ENCODE assay signal across 8 cellular contexts in genomic region chr5:137666109-137666850, GRCh38.
DNase-seq lines count a peak whose midpoint lies in the region; ATAC-seq and TF ChIP-seq lines count a peak whose summit lies in the region.

No MANE protein-coding gene starts in this region.

- no peaks in the 10 kb centered on the region for H3K79me2 ChIP-seq in GM23338 (replicated peaks; ENCODE audit: insufficient read depth)

- peaks cover 2% of the 10 kb centered on the region for H3K36me3 Mint-ChIP-seq in activated naive CD8-positive, alpha-beta T cell treated with anti-CD3 and anti-CD28 coated beads for 36 hours
- H3K36me3 Mint-ChIP-seq in natural killer cell (no peaks in the 10 kb centered on the region), GM23338 (ENCODE audit: low read depth) (no peaks in the 10 kb centered on the region)

- no peak overlapping the region for H3K27ac ChIP-seq in GM23338 (ENCODE audit: low read depth)

- H3K4me3 Mint-ChIP-seq in activated naive CD8-positive, alpha-beta T cell treated with anti-CD3 and anti-CD28 coated beads for 36 hours: no peak overlapping the region
- H3K4me3 Mint-ChIP-seq in natural killer cell: peak overlapping the region; percentile 51
- no peak overlapping the region for H3K4me3 Mint-ChIP-seq in GM23338

- H3K4me2 ChIP-seq in GM23338: no peak overlapping the region

- H3F3A ChIP-seq in GM23338 (replicated peaks; ENCODE audit: low read depth): no peaks in the 10 kb centered on the region

- H4K20me1 ChIP-seq in GM23338 (replicated peaks; ENCODE audit: insufficient read depth): no peaks in the 10 kb centered on the region; the same call in 1 of the 2 replicates

- H3K9me2 ChIP-seq in GM23338 (ENCODE audit: insufficient read depth): no peaks in the 10 kb centered on the region

- no peak overlapping the region for H2AFZ ChIP-seq in GM23338

- intact Hi-C loops in natural killer cell (cut with micrococcal nuclease): no loop called here

- no peaks in the 10 kb centered on the region for H3K27me3 ChIP-seq in GM23338 (ENCODE audit: insufficient read depth)

- ATAC-seq in GM18517 (IDR thresholded peaks at IDR 0.05; ENCODE audit: unreplicated experiment) (peak; percentile 98), HG02759 (IDR thresholded peaks at IDR 0.05; ENCODE audit: unreplicated experiment) (peak; percentile 100), natural killer cell (peak; percentile 93 to 100 (median 98)), GM23338 (no peak; the same call in 2 of the 3 replicates), HG02970 (IDR thresholded peaks at IDR 0.05; ENCODE audit: low FRiP score, unreplicated experiment) (no peak)

- no peak for TF ChIP-seq CTCF in natural killer cell (IDR thresholded peaks at IDR 0.05)
- no peak for TF ChIP-seq CTCF in GM23338 (conservative IDR thresholded peaks at IDR 0.05; ENCODE audit: low read depth in 2 of 2)

- DNase-seq in OCI-M2 (lab: John Stamatoyannopoulos, UW; ENCODE audit: unreplicated experiment) (peak; percentile 12), natural killer cell (peak; percentile 18), amygdala (lab: John Stamatoyannopoulos, UW) (no peak), GM23338 (ENCODE audit: low spot score) (no peak)
- DNase-seq in activated naive CD8-positive, alpha-beta T cell treated with anti-CD3 and anti-CD28 coated beads for 36 hours: peak; percentile 26

- H3K4me3 ChIP-seq in GM23338: no peak overlapping the region

- no peaks in the 10 kb centered on the region for H3K9me3 Mint-ChIP-seq in activated naive CD8-positive, alpha-beta T cell treated with anti-CD3 and anti-CD28 coated beads for 36 hours
- H3K9me3 Mint-ChIP-seq in natural killer cell (no peaks in the 10 kb centered on the region), GM23338 (no peaks in the 10 kb centered on the region)

- peak overlapping the region; percentile 31 for H3K27ac Mint-ChIP-seq in activated naive CD8-positive, alpha-beta T cell treated with anti-CD3 and anti-CD28 coated beads for 36 hours
- H3K27ac Mint-ChIP-seq in natural killer cell (peak overlapping the region; percentile 45 to 83), GM23338 (no peak overlapping the region)

- H3K27me3 Mint-ChIP-seq in activated naive CD8-positive, alpha-beta T cell treated with anti-CD3 and anti-CD28 coated beads for 36 hours: no peaks in the 10 kb centered on the region
- H3K27me3 Mint-ChIP-seq in natural killer cell (ENCODE audit: low read depth in 2 of 2) (no peaks in the 10 kb centered on the region), GM23338 (ENCODE audit: insufficient read depth, low read depth, poor library complexity) (no peaks in the 10 kb centered on the region)

- no peaks in the 10 kb centered on the region; the same call in 1 of the 2 replicates for H3K4me1 ChIP-seq in GM23338 (ENCODE audit: insufficient read depth)

- H3K36me3 ChIP-seq in GM23338 (ENCODE audit: insufficient read depth): no peaks in the 10 kb centered on the region

- peaks cover 23% of the 10 kb centered on the region for H3K4me1 Mint-ChIP-seq in activated naive CD8-positive, alpha-beta T cell treated with anti-CD3 and anti-CD28 coated beads for 36 hours
- peaks cover 13 to 20% of the 10 kb centered on the region in 2 donors for H3K4me1 Mint-ChIP-seq in natural killer cell
- H3K4me1 Mint-ChIP-seq in GM23338: peaks cover 2% of the 10 kb centered on the region; the same call in 1 of the 3 replicates

TF ChIP-seq in GM23338, 12 proteins besides CTCF, POLR2A, EP300 and RAD21:
- TF ChIP-seq NANOG (IDR thresholded peaks at IDR 0.05; ENCODE audit: borderline replicate concordance) (no peak), ZNF114 (CRISPR knock-in tag; IDR thresholded peaks at IDR 0.05) (no peak), STAT1 (IDR thresholded peaks at IDR 0.05; ENCODE audit: unreplicated experiment) (no peak), EZH2 (IDR thresholded peaks at IDR 0.05; ENCODE audit: low read depth, unreplicated experiment) (no peak), REST (IDR thresholded peaks at IDR 0.05; ENCODE audit: unreplicated experiment) (no peak), ZNF462 (CRISPR knock-in tag; IDR thresholded peaks at IDR 0.05) (no peak), JUNB (IDR thresholded peaks at IDR 0.05; ENCODE audit: unreplicated experiment) (no peak), CREB1 (CRISPR knock-in tag; IDR thresholded peaks at IDR 0.05; ENCODE audit: low read depth) (no peak)

Comparison
In these comparisons a context has a peak if more than half of its experiments do, and no peak if none do; other contexts are left out.
1. ATAC-seq: peak in GM18517 (single experiment), HG02759 (single experiment) and natural killer cell (3 of 3); none in GM23338 (single experiment) and HG02970 (single experiment).
2. DNase-seq: peak in OCI-M2 (single experiment), activated naive CD8-positive, alpha-beta T cell treated with anti-CD3 and anti-CD28 coated beads for 36 hours (single experiment) and natural killer cell (single experiment); none in amygdala (0 of 56) and GM23338 (single experiment).